In the genomic region with DNA sequence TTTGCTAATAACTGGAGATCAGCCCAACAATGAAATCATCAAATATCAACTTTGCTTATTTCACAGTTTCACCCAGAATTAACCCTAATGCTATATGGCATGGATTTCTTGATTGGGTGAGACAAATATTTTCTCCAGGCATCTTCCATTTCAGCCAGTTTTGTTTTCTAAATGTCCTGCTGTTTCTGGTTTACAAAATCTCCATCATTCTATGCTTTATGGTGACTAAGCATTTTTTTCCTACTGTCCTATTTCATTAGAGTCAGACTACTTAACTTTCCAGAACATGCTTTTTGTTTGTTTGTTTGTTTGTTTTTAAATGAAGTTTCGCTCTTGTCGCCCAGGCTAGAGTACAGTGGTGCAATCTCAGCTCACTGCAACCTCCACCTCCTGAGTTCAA, we compare ENCODE assay signal across 23 cellular contexts.
"Had no signal": no experiment of that assay in that cellular context is flagged by ENCODE, and none has a peak within 500 bp of the region (broad histone marks: within the 10 kb centered on the region; RNA-seq: fewer than 3 reads in every experiment).

No MANE protein-coding gene starts in this region.

- FAIRE-seq: urothelium cell line had no signal

- H3K4me3 ChIP-seq: left ventricle myocardium inferior, lung, mucosa of descending colon, ovary, right atrium auricular region, skin epidermis, spleen, suprapubic skin, thoracic aorta, tibial artery, upper lobe of right lung had no signal

- DNase-seq: hypothalamus; islet precursor cell; left ventricle myocardium inferior; mesendoderm; midbrain; mucosa of descending colon; naive thymus-derived CD4-positive, alpha-beta T cell; ovary; spleen; stimulated activated CD4-positive, alpha-beta T cell treated with anti-CD3 and anti-CD28 coated beads, Interleukin-4, amount 100 ng/mL, for 24 hours; stimulated activated naive CD4-positive, alpha-beta T cell; tibial artery; trophoblast cell; upper lobe of right lung had no signal

- H3K36me3 ChIP-seq: left ventricle myocardium inferior, ovary, right atrium auricular region, spleen, suprapubic skin, thoracic aorta, tibial artery, upper lobe of right lung had no signal

- H3K9me3 ChIP-seq: mucosa of descending colon, ovary, right atrium auricular region, suprapubic skin, thoracic aorta, tibial artery, upper lobe of right lung had no signal

- H3K4me1 ChIP-seq: right atrium auricular region, spleen, suprapubic skin, tibial artery, upper lobe of right lung had no signal

- H3K27me3 ChIP-seq: ovary, right atrium auricular region, spleen, suprapubic skin, tibial artery, upper lobe of right lung had no signal

- H3K27ac ChIP-seq: left ventricle myocardium inferior, ovary, right atrium auricular region, skin epidermis, spleen, suprapubic skin, thoracic aorta, tibial artery, upper lobe of right lung had no signal

- ATAC-seq: mucosa of descending colon; naive thymus-derived CD4-positive, alpha-beta T cell; natural killer cell treated with Interleukin-12 subunit alpha and Interleukin-12 subunit beta and Interleukin-15 and Interleukin-18, amount 100 ng/mL, for 72 hours; sciatic nerve; stimulated activated effector memory CD8-positive, alpha-beta T cell treated with anti-CD3 and anti-CD28 coated beads, Interleukin-12 subunit alpha, Interleukin-12 subunit beta, amount 100 ng/mL, for 72 hours; upper lobe of right lung had no signal
